Comparison of ENCODE assay signal across 24 cellular contexts in the genomic region with DNA sequence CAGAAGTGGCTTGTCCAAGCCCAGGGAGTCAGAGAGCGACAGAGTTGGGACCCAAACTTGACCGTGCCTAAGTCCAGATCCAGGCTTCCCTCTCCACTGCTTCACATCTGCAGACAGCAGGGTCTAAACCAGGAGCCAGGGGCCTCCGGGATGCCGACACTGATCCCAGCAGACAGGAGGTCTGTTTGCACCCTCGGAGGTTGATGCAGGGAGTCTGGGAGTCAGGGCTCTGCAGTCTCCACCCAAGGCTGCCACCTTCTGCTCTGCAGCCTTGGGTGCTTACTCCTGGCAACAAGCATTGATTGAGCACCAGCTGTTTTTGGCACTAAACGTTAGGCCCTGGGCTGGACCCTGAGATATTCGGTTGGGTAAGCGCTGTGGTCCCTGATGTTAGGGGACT. TPM values are rescaled to one million over a fixed set of nuclear protein-coding genes. Genes with fewer than 3 reads are reported as not detected.
A peak's percentile ranks its signal among the peaks of the same experiment; 100 is the strongest.
DNase-seq lines count a peak whose midpoint lies in the region; ATAC-seq and TF ChIP-seq lines count a peak whose summit lies in the region.
"Had no signal": no experiment of that assay in that cellular context is flagged by ENCODE, and none has a peak within 500 bp of the region (broad histone marks: within the 10 kb centered on the region; RNA-seq: fewer than 3 reads in every experiment).

No MANE protein-coding gene starts in this region.

- ATAC-seq in GM19397 (IDR thresholded peaks at IDR 0.05; ENCODE audit: unreplicated experiment): no peak
- ATAC-seq: sciatic nerve; stimulated activated effector memory CD8-positive, alpha-beta T cell treated with anti-CD3 and anti-CD28 coated beads, Interleukin-12 subunit alpha, Interleukin-12 subunit beta, amount 100 ng/mL, for 72 hours had no signal

- H3K27ac Mint-ChIP-seq in activated CD4-positive, alpha-beta memory T cell treated with anti-CD3 and anti-CD28 coated beads for 36 hours: no peak overlapping the region
- H3K27ac Mint-ChIP-seq in activated CD4-positive, alpha-beta memory T cell treated with anti-CD3 and anti-CD28 coated beads, Interleukin-2, amount 10 ng/mL, durations not matched to agents 7 days and 5 days: no peak overlapping the region
- H3K27ac Mint-ChIP-seq: B cell; dendritic cell treated with granulocyte-macrophage colony-stimulating factor and Interleukin-4, amounts not matched to agents 40 ng/mL and 50 ng/mL, for 4 days; naive B cell; stimulated activated effector memory CD8-positive, alpha-beta T cell treated with anti-CD3 and anti-CD28 coated beads, Interleukin-12 subunit alpha, Interleukin-12 subunit beta, amount 100 ng/mL, for 72 hours had no signal

- peak; percentile 4 for DNase-seq in activated CD4-positive, alpha-beta memory T cell treated with anti-CD3 and anti-CD28 coated beads for 36 hours
- DNase-seq in activated CD4-positive, alpha-beta memory T cell treated with anti-CD3 and anti-CD28 coated beads, Interleukin-2, amount 10 ng/mL, durations not matched to agents 7 days and 5 days: no peak
- DNase-seq in Peyer's patch (peak in 2 of 3 donors; percentile 26 to 32), suprapubic skin (ENCODE audit: low spot score in 2 of 2) (peak; percentile 35 to 67), NCI-H146 treated with DMSO at 0.1 percent for 48 hours (lab: John Stamatoyannopoulos, UW; ENCODE audit: unreplicated experiment) (no peak), NCI-H187 (lab: John Stamatoyannopoulos, UW) (no peak)
- DNase-seq: activated CD4-positive, alpha-beta T cell treated with anti-CD3 and anti-CD28 coated beads, Interleukin-2, amount 50 U/mL, for 48 hours; activated T-cell treated with anti-CD3 and anti-CD28 coated beads, Interleukin-2, amount 50 U/mL, for 48 hours; naive B cell; NCI-H1417; NCI-H2171; NCI-H524 treated with DMSO at 0.1 percent for 48 hours; SHP77 treated with DMSO at 0.1 percent for 48 hours; T-helper 1 cell; trophoblast cell had no signal

- intact Hi-C loops in activated CD4-positive, alpha-beta memory T cell treated with anti-CD3 and anti-CD28 coated beads for 36 hours (cut with micrococcal nuclease): no loop called here

- TF ChIP-seq EP300 in suprapubic skin (IDR thresholded peaks at IDR 0.05): no peak

- peaks cover 14% of the 10 kb centered on the region for H3K27me3 Mint-ChIP-seq in activated CD4-positive, alpha-beta memory T cell treated with anti-CD3 and anti-CD28 coated beads for 36 hours
- peaks cover 7% of the 10 kb centered on the region for H3K27me3 Mint-ChIP-seq in activated CD4-positive, alpha-beta memory T cell treated with anti-CD3 and anti-CD28 coated beads, Interleukin-2, amount 10 ng/mL, durations not matched to agents 7 days and 5 days

- no peaks in the 10 kb centered on the region for H3K4me1 ChIP-seq in Peyer's patch
- H3K4me1 ChIP-seq in suprapubic skin: no peaks in the 10 kb centered on the region
- H3K4me1 ChIP-seq: breast epithelium, HAP-1 had no signal

- H3K27ac ChIP-seq in Peyer's patch (no peak overlapping the region), layer of hippocampus (ENCODE audit: low read depth, low read length) (peak overlapping the region; percentile 30), suprapubic skin (no peak overlapping the region)
- H3K27ac ChIP-seq: breast epithelium had no signal

- H3K4me3 Mint-ChIP-seq in activated CD4-positive, alpha-beta memory T cell treated with anti-CD3 and anti-CD28 coated beads for 36 hours: no peak overlapping the region
- H3K4me3 Mint-ChIP-seq in activated CD4-positive, alpha-beta memory T cell treated with anti-CD3 and anti-CD28 coated beads, Interleukin-2, amount 10 ng/mL, durations not matched to agents 7 days and 5 days: no peak overlapping the region
- H3K4me3 Mint-ChIP-seq: B cell; dendritic cell treated with granulocyte-macrophage colony-stimulating factor and Interleukin-4, amounts not matched to agents 40 ng/mL and 50 ng/mL, for 4 days; naive B cell; stimulated activated effector memory CD8-positive, alpha-beta T cell treated with anti-CD3 and anti-CD28 coated beads, Interleukin-12 subunit alpha, Interleukin-12 subunit beta, amount 100 ng/mL, for 72 hours had no signal

- no peaks in the 10 kb centered on the region for H3K36me3 ChIP-seq in Peyer's patch
- no peaks in the 10 kb centered on the region for H3K36me3 ChIP-seq in suprapubic skin
- H3K36me3 ChIP-seq: breast epithelium, HAP-1 had no signal

- CTCF ChIA-PET in activated CD4-positive, alpha-beta memory T cell treated with anti-CD3 and anti-CD28 coated beads for 36 hours (lab: Charles Lee): no interaction called here
- CTCF ChIA-PET in activated CD4-positive, alpha-beta memory T cell treated with anti-CD3 and anti-CD28 coated beads, Interleukin-2, amount 10 ng/mL, durations not matched to agents 7 days and 5 days (lab: Charles Lee): no interaction called here

- peaks cover 4% of the 10 kb centered on the region for H3K9me3 Mint-ChIP-seq in activated CD4-positive, alpha-beta memory T cell treated with anti-CD3 and anti-CD28 coated beads for 36 hours
- H3K9me3 Mint-ChIP-seq in activated CD4-positive, alpha-beta memory T cell treated with anti-CD3 and anti-CD28 coated beads, Interleukin-2, amount 10 ng/mL, durations not matched to agents 7 days and 5 days: peaks cover under 1% of the 10 kb centered on the region
- H3K9me3 Mint-ChIP-seq: stimulated activated effector memory CD8-positive, alpha-beta T cell treated with anti-CD3 and anti-CD28 coated beads, Interleukin-12 subunit alpha, Interleukin-12 subunit beta, amount 100 ng/mL, for 72 hours had no signal

- POLR2A ChIA-PET in activated CD4-positive, alpha-beta memory T cell treated with anti-CD3 and anti-CD28 coated beads for 36 hours (lab: Charles Lee): no interaction called here
- POLR2A ChIA-PET in activated CD4-positive, alpha-beta memory T cell treated with anti-CD3 and anti-CD28 coated beads, Interleukin-2, amount 10 ng/mL, durations not matched to agents 7 days and 5 days (lab: Charles Lee): no interaction called here

- H3K27me3 ChIP-seq in Peyer's patch (no peaks in the 10 kb centered on the region), layer of hippocampus (ENCODE audit: control insufficient read depth, insufficient read depth, low read length) (no peaks in the 10 kb centered on the region), suprapubic skin (peaks cover 32% of the 10 kb centered on the region)

- H3K36me3 Mint-ChIP-seq in activated CD4-positive, alpha-beta memory T cell treated with anti-CD3 and anti-CD28 coated beads for 36 hours: no peaks in the 10 kb centered on the region
- H3K36me3 Mint-ChIP-seq in activated CD4-positive, alpha-beta memory T cell treated with anti-CD3 and anti-CD28 coated beads, Interleukin-2, amount 10 ng/mL, durations not matched to agents 7 days and 5 days (ENCODE audit: low read depth): no peaks in the 10 kb centered on the region
- H3K36me3 Mint-ChIP-seq: stimulated activated effector memory CD8-positive, alpha-beta T cell treated with anti-CD3 and anti-CD28 coated beads, Interleukin-12 subunit alpha, Interleukin-12 subunit beta, amount 100 ng/mL, for 72 hours had no signal

- H3K4me3 ChIP-seq in Peyer's patch (no peak overlapping the region), suprapubic skin (no peak overlapping the region)
- H3K4me3 ChIP-seq: breast epithelium, HAP-1 had no signal

- TF ChIP-seq POLR2A in Peyer's patch (IDR thresholded peaks at IDR 0.05) (no peak), suprapubic skin (IDR thresholded peaks at IDR 0.05) (no peak)

- TF ChIP-seq CTCF in Peyer's patch (IDR thresholded peaks at IDR 0.05) (no peak), suprapubic skin (IDR thresholded peaks at IDR 0.05) (no peak)

- H3K9me3 ChIP-seq in Peyer's patch: no peaks in the 10 kb centered on the region
- no peaks in the 10 kb centered on the region for H3K9me3 ChIP-seq in suprapubic skin
- H3K9me3 ChIP-seq: HAP-1 had no signal

- H3K4me1 Mint-ChIP-seq in activated CD4-positive, alpha-beta memory T cell treated with anti-CD3 and anti-CD28 coated beads for 36 hours (ENCODE audit: low read depth): no peaks in the 10 kb centered on the region
- no peaks in the 10 kb centered on the region for H3K4me1 Mint-ChIP-seq in activated CD4-positive, alpha-beta memory T cell treated with anti-CD3 and anti-CD28 coated beads, Interleukin-2, amount 10 ng/mL, durations not matched to agents 7 days and 5 days
- H3K4me1 Mint-ChIP-seq: B cell; naive B cell; stimulated activated effector memory CD8-positive, alpha-beta T cell treated with anti-CD3 and anti-CD28 coated beads, Interleukin-12 subunit alpha, Interleukin-12 subunit beta, amount 100 ng/mL, for 72 hours had no signal

- 79% methylated on average over 7 of the region's 8 CpGs for WGBS in suprapubic skin

RNA-seq across cellular contexts. Expression of a gene that starts 21.0 kb away (rescaled TPM):
- total RNA-seq in activated CD4-positive, alpha-beta memory T cell treated with anti-CD3 and anti-CD28 coated beads for 36 hours: under 1 TPM; 0.10 to 0.12 TPM
- under 1 TPM in 1 of 2 experiments, not detected in 1; 0.08 TPM for total RNA-seq in activated CD4-positive, alpha-beta memory T cell treated with anti-CD3 and anti-CD28 coated beads, Interleukin-2, amount 10 ng/mL, durations not matched to agents 7 days and 5 days
- total RNA-seq in Peyer's patch (under 1 TPM in 1 of 4 donors, not detected in 3; 0.80 TPM), suprapubic skin (1 to 10 TPM; 1.4 to 2.5 (median 1.9) TPM)
- total RNA-seq: MCF 10A had no signal

Comparison
In these comparisons a context has a peak if more than half of its experiments do, and no peak if none do; other contexts are left out.
1. DNase-seq: peak in activated CD4-positive, alpha-beta memory T cell treated with anti-CD3 and anti-CD28 coated beads for 36 hours (single experiment), Peyer's patch (2 of 3) and suprapubic skin (2 of 2); none in activated CD4-positive, alpha-beta memory T cell treated with anti-CD3 and anti-CD28 coated beads, Interleukin-2, amount 10 ng/mL, durations not matched to agents 7 days and 5 days (single experiment), NCI-H146 treated with DMSO at 0.1 percent for 48 hours (single experiment) and NCI-H187 (0 of 2).